In the genomic region with DNA sequence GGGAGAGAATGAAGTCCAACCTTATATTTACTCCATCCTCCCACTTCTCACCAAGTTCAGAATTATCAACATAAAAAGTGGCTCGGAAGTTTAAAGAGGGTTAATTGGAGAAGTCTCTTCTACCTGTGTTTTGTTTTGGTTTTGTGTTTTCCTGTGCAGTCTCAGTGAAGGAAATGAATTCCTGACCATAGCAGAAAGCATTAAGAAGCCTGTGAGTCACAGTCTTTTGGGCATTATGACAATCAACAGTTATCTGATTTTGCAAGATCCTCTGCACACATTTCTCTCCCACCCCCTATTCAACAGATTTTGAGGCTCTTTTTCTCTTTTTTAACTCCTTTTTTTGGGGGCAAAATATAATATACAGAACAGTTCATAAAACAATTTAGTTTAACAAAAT, we compare ENCODE assay signal across 12 cellular contexts. TPM values are rescaled to one million over a fixed set of nuclear protein-coding genes. Genes with fewer than 3 reads are reported as not detected.
DNase-seq lines count a peak whose midpoint lies in the region; ATAC-seq, FAIRE-seq and TF ChIP-seq lines count a peak whose summit lies in the region.
"Had no signal": no experiment of that assay in that cellular context is flagged by ENCODE, and none has a peak within 500 bp of the region (broad histone marks: within the 10 kb centered on the region; RNA-seq: fewer than 3 reads in every experiment).

No MANE protein-coding gene starts in this region.

- CTCF ChIA-PET in HEK293 (lab: Yijun Ruan, JAX) = interaction anchor here (0.7 kb wide), 1 partner anchor 1210 kb away, joined by 3 read pairs; no protein-coding TSS in a partner anchor
- CTCF ChIA-PET in HepG2 (lab: Yijun Ruan, JAX; ENCODE audit: low intra/inter-chr PET ratio, low total read pairs) = no interaction called here

- POLR2A ChIA-PET in HEK293 (lab: Yijun Ruan, JAX) (no interaction called here), HepG2 (lab: Yijun Ruan, JAX) (no interaction called here)

- H3K4me3 ChIP-seq in HEK293 (ENCODE audit: low read depth, low read length) (no peak overlapping the region), esophagus (ENCODE audit: low read depth in 1 of 2, low read length in 2 of 2) (no peak overlapping the region), skeletal muscle satellite cell (ENCODE audit: low read length) (no peak overlapping the region), HepG2 (replicated peaks in 1 of 3; ENCODE audit: insufficient read depth in 1 of 3, low read depth in 2 of 3, low read length in 3 of 3) (no peak overlapping the region)
- H3K4me3 ChIP-seq: upper lobe of left lung had no signal

- intact Hi-C loops in HepG2 (cut with micrococcal nuclease; ENCODE audit: unreplicated experiment) = no loop called here

- no peaks in the 10 kb centered on the region for H3K27me3 ChIP-seq in esophagus (ENCODE audit: control insufficient read depth in 1 of 2, insufficient read depth in 2 of 2, low read length in 2 of 2)
- H3K27me3 ChIP-seq in skeletal muscle satellite cell (ENCODE audit: control insufficient read depth, insufficient read depth, low read length) = no peaks in the 10 kb centered on the region
- no peaks in the 10 kb centered on the region for H3K27me3 ChIP-seq in HepG2 (ENCODE audit: control insufficient read depth in 1 of 2, insufficient read depth in 2 of 2, low read length in 2 of 2)
- H3K27me3 ChIP-seq: upper lobe of left lung had no signal

- H3K9ac ChIP-seq in skeletal muscle satellite cell (ENCODE audit: low read depth, low read length) (no peak overlapping the region), HepG2 (ENCODE audit: insufficient read depth, low read depth, low read length) (no peak overlapping the region)

- H3K79me2 ChIP-seq in HepG2 (ENCODE audit: insufficient read depth, low read length) = no peaks in the 10 kb centered on the region

- ATAC-seq in HG02759 (IDR thresholded peaks at IDR 0.05; ENCODE audit: unreplicated experiment) = no peak
- ATAC-seq in HG03135 (IDR thresholded peaks at IDR 0.05; ENCODE audit: unreplicated experiment) = no peak
- no peak for ATAC-seq in HepG2

- FAIRE-seq in RCC 7860 (lab: Jason Lieb, UNC) (no peak), HepG2 (lab: Jason Lieb, UNC) (no peak)
- FAIRE-seq: frontal cortex had no signal

- TF ChIP-seq CTCF in HEK293 (tag by site-specific recombination; IDR thresholded peaks at IDR 0.05) = no peak
- TF ChIP-seq CTCF in HepG2 (CRISPR knock-in tag; IDR thresholded peaks at IDR 0.05) = no peak

- no peaks in the 10 kb centered on the region for H3K36me3 ChIP-seq in HEK293 (ENCODE audit: control insufficient read depth in 2 of 2, insufficient read depth in 1 of 2, low read length in 2 of 2)
- H3K36me3 ChIP-seq in esophagus (ENCODE audit: control insufficient read depth in 2 of 2, insufficient read depth in 2 of 2, low read length in 1 of 2) = no peaks in the 10 kb centered on the region
- H3K36me3 ChIP-seq in skeletal muscle satellite cell (ENCODE audit: insufficient read depth, low read length) = no peaks in the 10 kb centered on the region
- no peaks in the 10 kb centered on the region for H3K36me3 ChIP-seq in HepG2 (replicated peaks in 1 of 2; ENCODE audit: control insufficient read depth in 1 of 2, insufficient read depth in 2 of 2, low read length in 2 of 2)
- H3K36me3 ChIP-seq: upper lobe of left lung had no signal

- DNase-seq in RCC 7860 (ENCODE audit: low spot score) (peak; percentile 13), HepG2 (ENCODE audit: low spot score) (no peak)
- DNase-seq: activated CD8-positive, alpha-beta memory T cell treated with anti-CD3 and anti-CD28 coated beads, Interleukin-2, amount 50 U/mL, for 4 hours; DND-41; MM.1S; upper lobe of left lung had no signal

- H3K27ac ChIP-seq in HEK293 (ENCODE audit: extremely low read depth, low read depth, low read length) (no peak overlapping the region), esophagus (ENCODE audit: low read depth in 2 of 2, low read length in 1 of 2) (peak overlapping the region; percentile 60 to 82), HepG2 (ENCODE audit: extremely low read length, insufficient read depth, low read length) (no peak overlapping the region)
- H3K27ac ChIP-seq: upper lobe of left lung had no signal

- no peaks in the 10 kb centered on the region for H4K20me1 ChIP-seq in HepG2 (ENCODE audit: insufficient read depth, low read length)

- no peak overlapping the region for H2AFZ ChIP-seq in HepG2 (ENCODE audit: low read length)

- no peak for TF ChIP-seq POLR2A in HepG2 (IDR thresholded peaks at IDR 0.05; ENCODE audit: insufficient read depth in 1 of 2, low read depth in 2 of 2, low read length in 2 of 2)

- WGBS in esophagus, 2 donors = 72 to 85% methylated on average over 1 of the region's 1 CpG
- 27% methylated on average over 1 of the region's 1 CpG for WGBS in HepG2 (ENCODE audit: low lambda C conversion rate)

- H3K9me3 ChIP-seq in HEK293 (ENCODE audit: control insufficient read depth, insufficient read depth, low read depth, low read length) (no peaks in the 10 kb centered on the region), esophagus (ENCODE audit: control insufficient read depth in 2 of 2, insufficient read depth in 1 of 2, low read depth in 1 of 2, low read length in 1 of 2) (no peaks in the 10 kb centered on the region), skeletal muscle satellite cell (replicated peaks; ENCODE audit: low read length) (no peaks in the 10 kb centered on the region), HepG2 (ENCODE audit: low read length) (no peaks in the 10 kb centered on the region)
- H3K9me3 ChIP-seq: upper lobe of left lung had no signal

- no peak for TF ChIP-seq RAD21 in HepG2 (CRISPR knock-in tag; IDR thresholded peaks at IDR 0.05)

- H3K4me2 ChIP-seq in skeletal muscle satellite cell (ENCODE audit: low read length) (peak overlapping the region; percentile 43), HepG2 (ENCODE audit: low read depth, low read length) (no peak overlapping the region)

- no peak for TF ChIP-seq EP300 in HepG2 (IDR thresholded peaks at IDR 0.05; ENCODE audit: low read depth in 2 of 2, low read length in 2 of 2)
- TF ChIP-seq EP300 in HepG2 (CRISPR knock-in tag; IDR thresholded peaks at IDR 0.05; ENCODE audit: borderline replicate concordance) = no peak

- BruUV-seq in HepG2 (replicated peaks; lab: Mats Ljungman, UMichigan) = no TSS peak

- in situ Hi-C loops in HepG2 (cut with HindIII; ENCODE audit: extremely low pct_ligation_motif_present, low pct_unique_long_range_greater_than_20kb) = no loop called here

- peaks cover 3% of the 10 kb centered on the region; the same call in 1 of the 2 replicates for H3K4me1 ChIP-seq in HEK293 (ENCODE audit: control insufficient read depth, insufficient read depth, low read length)
- peaks cover 0 to 3% of the 10 kb centered on the region in 2 donors for H3K4me1 ChIP-seq in esophagus (ENCODE audit: control insufficient read depth in 2 of 2, insufficient read depth in 2 of 2, low read length in 1 of 2)
- H3K4me1 ChIP-seq in skeletal muscle satellite cell (ENCODE audit: control insufficient read depth, insufficient read depth, low read length) = peaks cover 36% of the 10 kb centered on the region
- peaks cover 15% of the 10 kb centered on the region for H3K4me1 ChIP-seq in HepG2 (ENCODE audit: insufficient read depth, low read length)

TF ChIP-seq in HEK293, 187 proteins besides CTCF, POLR2A, EP300 and RAD21:
- TF ChIP-seq ZNF473 (tag by site-specific recombination; IDR thresholded peaks at IDR 0.05) (no peak), SCRT2 (tag by site-specific recombination; IDR thresholded peaks at IDR 0.05) (peak; percentile 49)

TF ChIP-seq in HepG2, 621 proteins besides CTCF, POLR2A, EP300 and RAD21 (continues in another document):
- no peak for TF ChIP-seq ZBTB33 (CRISPR knock-in tag; IDR thresholded peaks at IDR 0.05)
- TF ChIP-seq ZNF17 (CRISPR knock-in tag; IDR thresholded peaks at IDR 0.05) = no peak
- TF ChIP-seq ZNF143 (CRISPR knock-in tag; IDR thresholded peaks at IDR 0.05) = no peak

RNA-seq across cellular contexts. Expression of gene RPL37A, which starts 8.6 kb away (rescaled TPM):
- 1,000 to 10,000 TPM; 2,435 to 5,168 TPM for polyA plus RNA-seq in esophagus
- total RNA-seq in skeletal muscle satellite cell (2012; rRNA removed) = 984 and 1,810 TPM in 2 replicates
- 6,902 and 7,071 TPM in 2 replicates for total RNA-seq in HepG2 (2016; rRNA removed; fragmentation: Illumina TruSeq; extraction: Trizol)
- total RNA-seq in HepG2 (2016; cell fraction: cytosol; rRNA removed; fragmentation: Illumina TruSeq; extraction: Trizol; ENCODE audit: low read depth) = 11,484 and 12,287 TPM in 2 replicates
- 6,918 and 7,424 TPM in 2 replicates for total RNA-seq in HepG2 (2016; cell fraction: insoluble cytoplasmic fraction; rRNA removed; fragmentation: Illumina TruSeq; extraction: Trizol)
- 16,795 and 17,457 TPM in 2 replicates for total RNA-seq in HepG2 (2016; cell fraction: membrane; rRNA removed; fragmentation: Illumina TruSeq; extraction: Trizol)
- 2,427 and 2,707 TPM in 2 replicates for total RNA-seq in HepG2 (2016; cell fraction: nucleus; rRNA removed; fragmentation: Illumina TruSeq; extraction: Trizol)
- polyA plus RNA-seq in HepG2 (2011; rRNA removed) = 7,317 and 7,910 TPM in 2 replicates
- polyA plus RNA-seq in HepG2 (2011; cell fraction: cytosol; rRNA removed) = 3,435 and 3,576 TPM in 2 replicates
- 934 and 1,174 TPM in 2 replicates for polyA plus RNA-seq in HepG2 (2011; cell fraction: nucleus; rRNA removed)
- polyA plus RNA-seq in HepG2 (2012) = 7,692 and 8,090 TPM in 2 replicates
- polyA plus RNA-seq in HepG2 (2016; cell fraction: cytosol; fragmentation: Illumina TruSeq; extraction: Trizol; ENCODE audit: low read depth) = 11,969 and 13,234 TPM in 2 replicates
- 6,005 and 6,067 TPM in 2 replicates for polyA plus RNA-seq in HepG2 (2016; cell fraction: insoluble cytoplasmic fraction; fragmentation: Illumina TruSeq; extraction: Trizol; ENCODE audit: low read depth)
- 14,650 and 14,956 TPM in 2 replicates for polyA plus RNA-seq in HepG2 (2016; cell fraction: membrane; fragmentation: Illumina TruSeq; extraction: Trizol; ENCODE audit: low read depth)
- polyA plus RNA-seq in HepG2 (2016; cell fraction: nucleus; fragmentation: Illumina TruSeq; extraction: Trizol; ENCODE audit: insufficient read depth, low read depth) = 4,147 and 4,271 TPM in 2 replicates
- 537 and 682 TPM in 2 replicates for polyA minus RNA-seq in HepG2 (2011; rRNA and poly(A)+ RNA removed; ENCODE audit: low replicate concordance)
- 1,971 TPM in 2 replicates for polyA minus RNA-seq in HepG2 (2011; cell fraction: cytosol; rRNA and poly(A)+ RNA removed)
- polyA minus RNA-seq in HepG2 (2011; cell fraction: nucleus; rRNA and poly(A)+ RNA removed) = 601 and 721 TPM in 2 replicates

Comparison
In these comparisons a context has a peak if more than half of its experiments do, and no peak if none do; other contexts are left out.
1. H3K27ac ChIP-seq: peak in esophagus (2 of 2); none in HEK293 (single experiment) and HepG2 (single experiment).